1 cellular context compared by ENCODE assay signal in the genomic region with DNA sequence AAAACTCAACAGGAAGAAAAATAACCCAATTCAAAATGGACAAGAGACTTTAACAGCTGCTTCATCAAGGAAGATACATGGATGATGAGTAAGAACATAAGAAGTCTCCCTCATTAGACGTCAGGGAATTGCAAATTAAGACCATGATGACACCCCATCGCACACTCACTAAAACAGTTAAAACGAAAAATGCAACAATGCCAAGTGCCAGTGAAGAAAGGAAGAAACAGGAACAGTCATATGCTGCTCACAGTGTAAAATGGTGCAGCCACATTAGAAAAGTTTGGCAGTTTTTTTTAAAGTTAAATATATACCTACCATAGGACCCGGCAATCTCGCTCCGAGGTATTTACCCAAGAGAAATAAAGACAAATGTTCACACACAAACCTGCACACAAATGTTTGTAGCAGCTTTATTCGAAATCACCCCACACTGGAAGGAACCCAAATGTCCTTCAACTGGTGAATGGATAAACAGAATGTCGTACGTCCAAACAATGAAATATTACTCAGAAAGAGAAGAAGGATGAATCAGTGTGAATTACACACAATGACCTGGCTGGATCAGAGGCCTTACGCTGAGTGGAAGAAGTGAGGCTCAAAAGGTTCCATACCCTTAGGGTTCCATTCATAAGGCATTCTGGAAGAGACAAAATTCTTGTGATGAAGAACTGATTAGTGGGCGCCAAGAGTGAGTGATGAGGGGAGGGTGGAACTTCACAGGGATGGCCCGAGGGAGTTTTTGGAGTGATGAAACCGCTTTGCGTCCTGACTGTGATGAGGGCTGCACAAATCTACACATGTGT.
TF ChIP-seq lines count a peak whose summit lies in the region.

No MANE protein-coding gene starts in this region.

TF ChIP-seq in HCT116, 20 proteins besides CTCF, POLR2A, EP300 and RAD21 (continued from another document):
- TF ChIP-seq JUND (IDR thresholded peaks at IDR 0.05) (peak; percentile 51; the same call in 1 of the 2 replicates), ELF1 (IDR thresholded peaks at IDR 0.05; ENCODE audit: borderline replicate concordance, low read depth) (no peak), EGR1 (IDR thresholded peaks at IDR 0.05; ENCODE audit: low read depth) (no peak), YY1 (IDR thresholded peaks at IDR 0.05; ENCODE audit: extremely low read depth, insufficient replicate concordance, low read depth, low read length) (no peak), ZFX (IDR thresholded peaks at IDR 0.05) (no peak), CBX3 (IDR thresholded peaks at IDR 0.05; ENCODE audit: low read depth) (no peak), CEBPB (IDR thresholded peaks at IDR 0.05; ENCODE audit: low read depth) (no peak)
- TF ChIP-seq, protein P1, sequence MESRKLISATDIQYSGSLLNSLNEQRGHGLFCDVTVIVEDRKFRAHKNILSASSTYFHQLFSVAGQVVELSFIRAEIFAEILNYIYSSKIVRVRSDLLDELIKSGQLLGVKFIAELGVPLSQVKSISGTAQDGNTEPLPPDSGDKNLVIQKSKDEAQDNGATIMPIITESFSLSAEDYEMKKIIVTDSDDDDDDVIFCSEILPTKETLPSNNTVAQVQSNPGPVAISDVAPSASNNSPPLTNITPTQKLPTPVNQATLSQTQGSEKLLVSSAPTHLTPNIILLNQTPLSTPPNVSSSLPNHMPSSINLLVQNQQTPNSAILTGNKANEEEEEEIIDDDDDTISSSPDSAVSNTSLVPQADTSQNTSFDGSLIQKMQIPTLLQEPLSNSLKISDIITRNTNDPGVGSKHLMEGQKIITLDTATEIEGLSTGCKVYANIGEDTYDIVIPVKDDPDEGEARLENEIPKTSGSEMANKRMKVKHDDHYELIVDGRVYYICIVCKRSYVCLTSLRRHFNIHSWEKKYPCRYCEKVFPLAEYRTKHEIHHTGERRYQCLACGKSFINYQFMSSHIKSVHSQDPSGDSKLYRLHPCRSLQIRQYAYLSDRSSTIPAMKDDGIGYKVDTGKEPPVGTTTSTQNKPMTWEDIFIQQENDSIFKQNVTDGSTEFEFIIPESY (IDR thresholded peaks at IDR 0.05; ENCODE audit: extremely low read depth, insufficient replicate concordance, low read length) = no peak
- TF ChIP-seq, protein P2, sequence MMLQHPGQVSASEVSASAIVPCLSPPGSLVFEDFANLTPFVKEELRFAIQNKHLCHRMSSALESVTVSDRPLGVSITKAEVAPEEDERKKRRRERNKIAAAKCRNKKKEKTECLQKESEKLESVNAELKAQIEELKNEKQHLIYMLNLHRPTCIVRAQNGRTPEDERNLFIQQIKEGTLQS (IDR thresholded peaks at IDR 0.05) = no peak
